In genomic region chr6:109224107-109224875, GRCh38 we compare ENCODE assay signal across 22 cellular contexts.
"Had no signal": no experiment of that assay in that cellular context is flagged by ENCODE, and none has a peak within 500 bp of the region (broad histone marks: within the 10 kb centered on the region; RNA-seq: fewer than 3 reads in every experiment).

No MANE protein-coding gene starts in this region.

- H3K4me1 ChIP-seq: lower lobe of right lung, pancreas, vagina had no signal

- H3K27me3 ChIP-seq: neutrophil, pancreas, tibial nerve, vagina had no signal

- DNase-seq: activated CD4-positive, CD25-positive, alpha-beta regulatory T cell treated with anti-CD3 and anti-CD28 coated beads, Interleukin-2, amount 50 U/mL, for 72 hours; activated CD8-positive, alpha-beta memory T cell treated with anti-CD3 and anti-CD28 coated beads, Interleukin-2, amount 50 U/mL, for 4 hours; activated T-cell treated with anti-CD3 and anti-CD28 coated beads, Interleukin-2, amount 50 U/mL, for 4 hours; amygdala; endodermal cell; foreskin melanocyte; hypothalamus; islet precursor cell; lower lobe of right lung; pancreas; stimulated activated CD4-positive, alpha-beta T cell treated with anti-CD3 and anti-CD28 coated beads, Interleukin-1b, Interleukin-23, amount 100 ng/mL, for 48 hours; stimulated activated CD8-positive, alpha-beta memory T cell treated with anti-CD3 and anti-CD28 coated beads, Interleukin-4, amount 100 ng/mL, for 48 hours; stimulated activated naive CD4-positive, alpha-beta T cell treated with Interleukin-2 at 50 U/mL for 16 hours; SW 1271; T-helper 2 cell had no signal

- H3K4me1 Mint-ChIP-seq: endodermal cell had no signal

- H3K4me3 Mint-ChIP-seq: activated naive CD4-positive, alpha-beta T cell treated with anti-CD3 and anti-CD28 coated beads, Interleukin-2, amount 50 U/mL, for 24 hours; activated T-cell treated with anti-CD3 and anti-CD28 coated beads, Interleukin-2, amount 50 U/mL, for 4 hours; endodermal cell; natural killer cell treated with Interleukin-12 subunit alpha and Interleukin-12 subunit beta and Interleukin-15 and Interleukin-18, amount 100 ng/mL, for 72 hours had no signal

- H3K36me3 Mint-ChIP-seq: activated naive CD4-positive, alpha-beta T cell treated with anti-CD3 and anti-CD28 coated beads, Interleukin-2, amount 50 U/mL, for 24 hours; natural killer cell treated with Interleukin-12 subunit alpha and Interleukin-12 subunit beta and Interleukin-15 and Interleukin-18, amount 100 ng/mL, for 72 hours had no signal

- H3K27me3 Mint-ChIP-seq: activated naive CD4-positive, alpha-beta T cell treated with anti-CD3 and anti-CD28 coated beads, Interleukin-2, amount 50 U/mL, for 24 hours; natural killer cell treated with Interleukin-12 subunit alpha and Interleukin-12 subunit beta and Interleukin-15 and Interleukin-18, amount 100 ng/mL, for 72 hours had no signal

- H3K4me3 ChIP-seq: lower lobe of right lung, pancreas, tibial nerve, vagina had no signal

- H3K27ac Mint-ChIP-seq: activated naive CD4-positive, alpha-beta T cell treated with anti-CD3 and anti-CD28 coated beads, Interleukin-2, amount 50 U/mL, for 24 hours; endodermal cell had no signal

- H3K9me3 Mint-ChIP-seq: activated naive CD4-positive, alpha-beta T cell treated with anti-CD3 and anti-CD28 coated beads, Interleukin-2, amount 50 U/mL, for 24 hours; activated T-cell treated with anti-CD3 and anti-CD28 coated beads, Interleukin-2, amount 50 U/mL, for 4 hours; natural killer cell treated with Interleukin-12 subunit alpha and Interleukin-12 subunit beta and Interleukin-15 and Interleukin-18, amount 100 ng/mL, for 72 hours had no signal

- ATAC-seq: activated T-cell treated with anti-CD3 and anti-CD28 coated beads, Interleukin-2, amount 50 U/mL, for 4 hours; lower lobe of right lung; natural killer cell treated with Interleukin-12 subunit alpha and Interleukin-12 subunit beta and Interleukin-15 and Interleukin-18, amount 100 ng/mL, for 72 hours had no signal

- H3K9me3 ChIP-seq: lower lobe of right lung, neutrophil, pancreas, vagina had no signal

- H3K27ac ChIP-seq: epithelial cell of prostate, lower lobe of right lung, neutrophil, pancreas, tibial nerve, vagina, VCaP had no signal

- H3K36me3 ChIP-seq: lower lobe of right lung, neutrophil, pancreas, tibial nerve, vagina had no signal
